In the genomic region with DNA sequence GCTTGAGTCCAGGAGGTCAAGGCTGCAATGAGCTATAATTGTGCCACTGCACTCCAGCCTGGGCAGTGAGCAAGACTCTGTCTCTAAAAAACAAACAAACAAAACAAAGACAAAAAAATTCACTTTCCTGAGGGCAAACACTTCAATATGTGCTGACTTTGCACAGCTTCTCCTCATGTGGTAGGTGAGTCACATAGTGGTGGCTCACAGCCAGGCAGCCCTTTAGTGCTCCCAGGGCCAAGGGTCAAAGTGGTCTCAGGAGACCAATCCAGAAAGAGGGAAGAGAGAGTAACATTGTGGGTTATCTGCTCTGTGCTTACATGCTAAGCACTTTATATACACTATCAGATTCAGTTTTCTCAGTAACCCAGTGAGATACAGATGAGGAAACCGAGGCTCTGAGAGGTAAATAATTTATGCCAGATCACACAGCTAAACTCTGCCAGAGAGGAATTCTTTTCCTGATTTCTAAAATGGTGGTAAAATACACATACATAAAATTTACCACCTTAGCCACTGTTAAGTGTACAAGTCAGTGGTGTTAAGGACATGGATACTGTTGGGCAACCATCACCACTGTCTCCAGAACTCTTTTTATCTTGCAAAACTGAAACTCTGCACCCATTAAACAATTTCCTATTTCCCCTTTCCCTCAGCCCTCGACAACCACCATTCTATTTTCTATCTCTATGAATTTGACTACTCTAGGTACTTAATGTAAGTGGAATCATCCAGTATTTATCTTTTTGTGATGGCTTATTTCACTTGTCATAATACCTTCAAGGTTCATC, we compare ENCODE assay signal across 19 cellular contexts.
DNase-seq lines count a peak whose midpoint lies in the region; ATAC-seq, FAIRE-seq and TF ChIP-seq lines count a peak whose summit lies in the region.
"Had no signal": no experiment of that assay in that cellular context is flagged by ENCODE, and none has a peak within 500 bp of the region (broad histone marks: within the 10 kb centered on the region; RNA-seq: fewer than 3 reads in every experiment).

No MANE protein-coding gene starts in this region.

- no peak for FAIRE-seq in RCC 7860 (lab: Jason Lieb, UNC)
- FAIRE-seq: colon had no signal

- DNase-seq in LHCN-M2 (ENCODE audit: low read depth) = peak; percentile 31
- peak; percentile 23 for DNase-seq in RCC 7860 (ENCODE audit: low spot score)
- peak; percentile 83 for DNase-seq in fibroblast of mammary gland (ENCODE audit: low read depth)
- DNase-seq in NCI-H345 treated with DMSO at 0.1 percent for 48 hours (lab: John Stamatoyannopoulos, UW; ENCODE audit: unreplicated experiment) = no peak
- no peak for DNase-seq in glutamatergic neuron
- DNase-seq in OCI-M1 (lab: John Stamatoyannopoulos, UW) = no peak
- DNase-seq: activated naive CD8-positive, alpha-beta T cell treated with anti-CD3 and anti-CD28 coated beads, Interleukin-2, amount 50 U/mL, for 24 hours; activated T-cell treated with anti-CD3 and anti-CD28 coated beads, Interleukin-2, amount 50 U/mL, for 4 hours; DMS79 treated with DMSO at 0.1 percent for 48 hours; GOT3; NCI-H1436 treated with DMSO at 0.1 percent for 48 hours; NCI-H510A treated with DMSO at 0.1 percent for 48 hours; posterior cingulate gyrus; SHP77 treated with DMSO at 0.1 percent for 48 hours; stimulated activated CD4-positive, alpha-beta T cell treated with anti-CD3 and anti-CD28 coated beads, Interleukin-15, amount 100 ng/mL, for 24 hours; substantia nigra had no signal

- H3K4me3 Mint-ChIP-seq in stimulated activated memory B cell treated with anti-CD40 and anti-IgM and Interleukin-4, amounts not matched to agents 10 μg/mL and 1 μg/mL and 100 μg/mL, for 72 hours = no peak overlapping the region
- H3K4me3 Mint-ChIP-seq in glutamatergic neuron (ENCODE audit: unreplicated experiment) = no peak overlapping the region
- H3K4me3 Mint-ChIP-seq: activated naive CD8-positive, alpha-beta T cell treated with anti-CD3 and anti-CD28 coated beads, Interleukin-2, amount 50 U/mL, for 24 hours; activated T-cell treated with anti-CD3 and anti-CD28 coated beads, Interleukin-2, amount 50 U/mL, for 4 hours had no signal

- no peak overlapping the region for H3K27ac Mint-ChIP-seq in stimulated activated memory B cell treated with anti-CD40 and anti-IgM and Interleukin-4, amounts not matched to agents 10 μg/mL and 1 μg/mL and 100 μg/mL, for 72 hours
- no peak overlapping the region for H3K27ac Mint-ChIP-seq in glutamatergic neuron (ENCODE audit: unreplicated experiment)
- H3K27ac Mint-ChIP-seq: activated naive CD8-positive, alpha-beta T cell treated with anti-CD3 and anti-CD28 coated beads, Interleukin-2, amount 50 U/mL, for 24 hours had no signal

- no peak overlapping the region for H3K4me3 ChIP-seq in fibroblast of mammary gland (ENCODE audit: control insufficient read depth, low read depth, low read length)

- TF ChIP-seq CTCF in fibroblast of mammary gland (conservative IDR thresholded peaks at IDR 0.05; ENCODE audit: control insufficient read depth, insufficient read depth, low read depth, low read length) = no peak
- TF ChIP-seq CTCF in glutamatergic neuron (IDR thresholded peaks at IDR 0.05; ENCODE audit: partially characterized antibody, unreplicated experiment) = no peak

- H3K36me3 Mint-ChIP-seq in stimulated activated memory B cell treated with anti-CD40 and anti-IgM and Interleukin-4, amounts not matched to agents 10 μg/mL and 1 μg/mL and 100 μg/mL, for 72 hours = no peaks in the 10 kb centered on the region
- H3K36me3 Mint-ChIP-seq in glutamatergic neuron (ENCODE audit: unreplicated experiment) = no peaks in the 10 kb centered on the region

- peak; percentile 35 for ATAC-seq in stimulated activated memory B cell treated with anti-CD40 and anti-IgM and Interleukin-4, amounts not matched to agents 10 μg/mL and 1 μg/mL and 100 μg/mL, for 72 hours
- no peak for ATAC-seq in esophagus mucosa
- ATAC-seq: activated naive CD8-positive, alpha-beta T cell treated with anti-CD3 and anti-CD28 coated beads, Interleukin-2, amount 50 U/mL, for 24 hours; activated T-cell treated with anti-CD3 and anti-CD28 coated beads, Interleukin-2, amount 50 U/mL, for 4 hours had no signal

- no peaks in the 10 kb centered on the region for H3K4me1 Mint-ChIP-seq in stimulated activated memory B cell treated with anti-CD40 and anti-IgM and Interleukin-4, amounts not matched to agents 10 μg/mL and 1 μg/mL and 100 μg/mL, for 72 hours
- H3K4me1 Mint-ChIP-seq in glutamatergic neuron (ENCODE audit: low read depth, unreplicated experiment) = peaks cover 3% of the 10 kb centered on the region
- H3K4me1 Mint-ChIP-seq: activated naive CD8-positive, alpha-beta T cell treated with anti-CD3 and anti-CD28 coated beads, Interleukin-2, amount 50 U/mL, for 24 hours had no signal

- H3K27me3 Mint-ChIP-seq in stimulated activated memory B cell treated with anti-CD40 and anti-IgM and Interleukin-4, amounts not matched to agents 10 μg/mL and 1 μg/mL and 100 μg/mL, for 72 hours = no peaks in the 10 kb centered on the region
- H3K27me3 Mint-ChIP-seq in glutamatergic neuron (ENCODE audit: unreplicated experiment) = no peaks in the 10 kb centered on the region
- H3K27me3 Mint-ChIP-seq: activated naive CD8-positive, alpha-beta T cell treated with anti-CD3 and anti-CD28 coated beads, Interleukin-2, amount 50 U/mL, for 24 hours had no signal

- H3K9me3 Mint-ChIP-seq in stimulated activated memory B cell treated with anti-CD40 and anti-IgM and Interleukin-4, amounts not matched to agents 10 μg/mL and 1 μg/mL and 100 μg/mL, for 72 hours = no peaks in the 10 kb centered on the region
- peaks cover under 1% of the 10 kb centered on the region for H3K9me3 Mint-ChIP-seq in glutamatergic neuron (ENCODE audit: unreplicated experiment)
- H3K9me3 Mint-ChIP-seq: activated naive CD8-positive, alpha-beta T cell treated with anti-CD3 and anti-CD28 coated beads, Interleukin-2, amount 50 U/mL, for 24 hours; activated T-cell treated with anti-CD3 and anti-CD28 coated beads, Interleukin-2, amount 50 U/mL, for 4 hours had no signal

Comparison
In these comparisons a context has a peak if more than half of its experiments do, and no peak if none do; other contexts are left out.
1. DNase-seq: peak in LHCN-M2 (single experiment), RCC 7860 (single experiment) and fibroblast of mammary gland (single experiment); none in NCI-H345 treated with DMSO at 0.1 percent for 48 hours (single experiment), glutamatergic neuron (single experiment) and OCI-M1 (single experiment).